Comparison of ENCODE assay signal across 8 cellular contexts in the genomic region with DNA sequence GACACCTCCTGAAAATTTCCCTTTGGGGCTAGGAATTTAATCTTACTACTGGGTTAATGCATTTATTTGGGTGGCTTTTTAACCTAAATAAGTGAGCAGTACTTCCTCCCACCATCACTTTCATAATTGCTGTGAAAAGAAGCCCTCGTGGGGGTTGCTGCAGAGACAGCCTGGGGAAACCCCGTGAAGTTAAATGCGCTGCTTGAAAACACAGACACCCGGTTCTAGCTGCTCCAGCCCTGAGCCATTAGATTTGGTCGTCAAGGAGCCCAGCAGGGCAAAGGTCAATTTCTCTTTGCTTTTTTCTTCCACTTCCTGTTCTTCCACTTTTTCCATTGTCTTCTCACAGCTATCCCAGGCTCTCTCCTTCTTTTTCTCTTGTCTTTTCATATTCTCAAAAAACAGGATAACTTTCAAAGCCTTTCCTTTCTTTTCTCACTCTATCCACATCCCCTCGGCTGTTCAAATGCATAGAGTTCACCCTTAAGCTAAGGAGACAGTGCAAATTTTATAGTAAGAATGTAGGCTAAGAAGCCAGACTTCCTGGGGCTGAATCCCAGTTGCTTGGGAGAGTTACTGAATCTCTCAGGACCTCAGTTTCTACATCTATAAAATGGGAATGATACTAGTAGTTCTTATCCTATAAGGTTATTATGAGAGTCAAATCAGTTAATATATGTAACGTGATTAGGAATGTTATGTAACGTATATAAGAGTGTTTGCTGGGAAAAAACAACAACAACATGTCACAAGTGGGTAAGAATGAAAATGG.
DNase-seq lines count a peak whose midpoint lies in the region; ATAC-seq, FAIRE-seq and TF ChIP-seq lines count a peak whose summit lies in the region.

No MANE protein-coding gene starts in this region.

- H3K9ac ChIP-seq in K562 (ENCODE audit: insufficient read depth in 1 of 2, low read depth in 2 of 2, low read length in 2 of 2) = no peak overlapping the region

- H3K4me1 Mint-ChIP-seq in CD8-positive, alpha-beta T cell (ENCODE audit: low read depth) = no peaks in the 10 kb centered on the region

- H3K27ac ChIP-seq in CD8-positive, alpha-beta T cell (ENCODE audit: low read depth, low read length) = no peak overlapping the region
- H3K27ac ChIP-seq in K562 (ENCODE audit: extremely low read depth, low read depth, low read length) = no peak overlapping the region

- POLR2A ChIA-PET in CD8-positive, alpha-beta T cell (lab: Charles Lee) = no interaction called here
- POLR2A ChIA-PET in K562 (lab: Yijun Ruan, JAX) = no interaction called here

- no peak for TF ChIP-seq EP300 in K562 (IDR thresholded peaks at IDR 0.05; ENCODE audit: low read length)

- H3K79me2 ChIP-seq in K562 (ENCODE audit: control insufficient read depth, insufficient read depth, low read length) = no peaks in the 10 kb centered on the region

- H3K36me3 ChIP-seq in CD8-positive, alpha-beta T cell (ENCODE audit: insufficient read depth, low read length) = no peaks in the 10 kb centered on the region
- no peaks in the 10 kb centered on the region for H3K36me3 ChIP-seq in K562 (ENCODE audit: control insufficient read depth, insufficient read depth, low read length)

- no peaks in the 10 kb centered on the region for H3K4me1 ChIP-seq in CD8-positive, alpha-beta T cell (ENCODE audit: insufficient read depth, low read length)
- H3K4me1 ChIP-seq in K562 (replicated peaks in 1 of 2; ENCODE audit: control insufficient read depth in 2 of 2, insufficient read depth in 2 of 2, low read length in 2 of 2) = no peaks in the 10 kb centered on the region

- H3K27me3 ChIP-seq in CD8-positive, alpha-beta T cell (ENCODE audit: insufficient read depth, low read length) = no peaks in the 10 kb centered on the region
- H3K27me3 ChIP-seq in K562 (ENCODE audit: control insufficient read depth in 2 of 2, insufficient read depth in 2 of 2, low read length in 2 of 2) = no peaks in the 10 kb centered on the region

- no peaks in the 10 kb centered on the region for H4K20me1 ChIP-seq in K562 (replicated peaks; ENCODE audit: control insufficient read depth, insufficient read depth, low read length)

- no peak overlapping the region for H3K4me3 Mint-ChIP-seq in CD8-positive, alpha-beta T cell

- no peak overlapping the region for H3K4me3 ChIP-seq in CD8-positive, alpha-beta T cell (ENCODE audit: low read depth, low read length)
- no peak overlapping the region for H3K4me3 ChIP-seq in K562

- intact Hi-C loops in CD8-positive, alpha-beta T cell (cut with DNase I, micrococcal nuclease) = no loop called here
- intact Hi-C loops in K562 (cut with micrococcal nuclease) = no loop called here

- H3K9me1 ChIP-seq in K562 (ENCODE audit: control insufficient read depth, insufficient read depth, low read length) = no peaks in the 10 kb centered on the region

- H3K36me3 Mint-ChIP-seq in CD8-positive, alpha-beta T cell = no peaks in the 10 kb centered on the region

- peaks cover 12% of the 10 kb centered on the region for H3K27me3 Mint-ChIP-seq in CD8-positive, alpha-beta T cell (ENCODE audit: low read depth)

- in situ Hi-C loops in K562 (cut with MboI) = no loop called here

- under 1% methylated on average over 8 of the region's 8 CpGs for WGBS in K562 (ENCODE audit: insufficient coverage, low coverage, missing lambda C conversion rate)

- H3K27ac Mint-ChIP-seq in CD8-positive, alpha-beta T cell = no peak overlapping the region

- TF ChIP-seq CTCF in CD8-positive, alpha-beta T cell (IDR thresholded peaks at IDR 0.05) = no peak
- no peak for TF ChIP-seq CTCF in K562 (IDR thresholded peaks at IDR 0.05 in 2 of 3, conservative IDR thresholded peaks at IDR 0.05 in 1 of 3; ENCODE audit: insufficient read depth in 2 of 3, low read depth in 1 of 3, low read length in 3 of 3)

- no peak for DNase-seq in CD8-positive, alpha-beta T cell
- DNase-seq in GM19238 (ENCODE audit: insufficient read length, low spot score) (peak; percentile 39), K562 (ENCODE audit: extremely low read depth in 1 of 4, low spot score in 3 of 4) (no peak), NK-92 (lab: John Stamatoyannopoulos, UW; ENCODE audit: unreplicated experiment) (no peak), frontal cortex (ENCODE audit: low spot score in 2 of 2) (no peak), H4 (ENCODE audit: low spot score) (no peak), globus pallidus (ENCODE audit: low spot score) (no peak)

- CTCF ChIA-PET in CD8-positive, alpha-beta T cell (lab: Charles Lee) = interaction anchor here (0.6 kb wide), 1 partner anchor 106 kb away, joined by 3 read pairs; no protein-coding TSS in a partner anchor
- CTCF ChIA-PET in K562 (lab: Yijun Ruan, JAX; ENCODE audit: low intra/inter-chr PET ratio) = no interaction called here

- no peak for FAIRE-seq in K562 (lab: Jason Lieb, UNC)
- FAIRE-seq in frontal cortex (lab: Jason Lieb, UNC) = no peak

- ATAC-seq in CD8-positive, alpha-beta T cell = peak; percentile 20
- ATAC-seq in HG03039 (IDR thresholded peaks at IDR 0.05; ENCODE audit: unreplicated experiment) = peak; percentile 70
- no peak for ATAC-seq in K562

- H3K9me3 Mint-ChIP-seq in CD8-positive, alpha-beta T cell = peaks cover 4% of the 10 kb centered on the region

- TF ChIP-seq RAD21 in K562 (CRISPR knock-in tag; conservative IDR thresholded peaks at IDR 0.05 in 1 of 2, IDR thresholded peaks at IDR 0.05 in 1 of 2) = no peak

- H2AFZ ChIP-seq in K562 (ENCODE audit: low read depth, low read length) = no peak overlapping the region

- TF ChIP-seq POLR2A in K562 (conservative IDR thresholded peaks at IDR 0.05) = no peak

- H3K4me2 ChIP-seq in K562 (ENCODE audit: insufficient read depth, low read length) = no peak overlapping the region

- H3K9me3 ChIP-seq in CD8-positive, alpha-beta T cell (ENCODE audit: low read length) = no peaks in the 10 kb centered on the region
- no peaks in the 10 kb centered on the region for H3K9me3 ChIP-seq in K562 (replicated peaks; ENCODE audit: control insufficient read depth, insufficient read depth, low read depth, low read length)

- BruUV-seq in K562 (replicated peaks; lab: Mats Ljungman, UMichigan) = no TSS peak

TF ChIP-seq in K562, 482 proteins besides CTCF, POLR2A, EP300 and RAD21:
- TF ChIP-seq RBM25 (IDR thresholded peaks at IDR 0.05; ENCODE audit: low read depth, low read length, severe bottlenecking) = peak; percentile 37
- TF ChIP-seq POLR2AphosphoS5 (IDR thresholded peaks at IDR 0.05; ENCODE audit: control insufficient read depth, insufficient read depth, low read depth, low read length) = no peak
